Comparison of ENCODE assay signal across 8 cellular contexts in genomic region chr15:99485992-99486370, GRCh38.
DNase-seq lines count a peak whose midpoint lies in the region; TF ChIP-seq lines count a peak whose summit lies in the region.

No MANE protein-coding gene starts in this region.

- H4K91ac ChIP-seq in mesenchymal stem cell (ENCODE audit: low read length): peak overlapping the region; percentile 84

- H2BK120ac ChIP-seq in mesenchymal stem cell (ENCODE audit: low read depth, low read length): peak overlapping the region; percentile 71

- peak overlapping the region; percentile 40 to 90 for H3K18ac ChIP-seq in mesenchymal stem cell (ENCODE audit: low read depth in 1 of 2, low read length in 2 of 2)

- no peak overlapping the region for H2AK5ac ChIP-seq in mesenchymal stem cell (ENCODE audit: low read length, severe bottlenecking)

- no peak overlapping the region for H3K23ac ChIP-seq in mesenchymal stem cell (ENCODE audit: low read length in 2 of 2)

- peaks cover 0 to 4% of the 10 kb centered on the region in 2 experiments for H3K27me3 ChIP-seq in mesenchymal stem cell (ENCODE audit: control insufficient read depth in 1 of 2, insufficient read depth in 1 of 2, low read length in 2 of 2)
- H3K27me3 ChIP-seq in uterus: no peaks in the 10 kb centered on the region

- peaks cover 33% of the 10 kb centered on the region for H3K27me3 Mint-ChIP-seq in activated naive CD4-positive, alpha-beta T cell treated with anti-CD3 and anti-CD28 coated beads, Interleukin-2, amount 10 ng/mL, durations not matched to agents 7 days and 5 days

- no peaks in the 10 kb centered on the region for H3K9me3 Mint-ChIP-seq in activated naive CD4-positive, alpha-beta T cell treated with anti-CD3 and anti-CD28 coated beads, Interleukin-2, amount 10 ng/mL, durations not matched to agents 7 days and 5 days

- no peak overlapping the region for H2BK5ac ChIP-seq in mesenchymal stem cell (ENCODE audit: low read depth, low read length, poor library complexity, severe bottlenecking)

- peak overlapping the region; percentile 54 for H3K9ac ChIP-seq in mesenchymal stem cell (ENCODE audit: low read length)

- peak overlapping the region; percentile 70 to 81 for H2BK12ac ChIP-seq in mesenchymal stem cell (ENCODE audit: low read length in 2 of 2)

- H3K27ac ChIP-seq in mesenchymal stem cell (ENCODE audit: low read length, poor library complexity, severe bottlenecking): no peak overlapping the region
- H3K27ac ChIP-seq in uterus: peak overlapping the region; percentile 55 to 66

- 42% methylated on average over 9 of the region's 9 CpGs for WGBS in mesenchymal stem cell

- H3K27ac Mint-ChIP-seq in activated naive CD4-positive, alpha-beta T cell treated with anti-CD3 and anti-CD28 coated beads, Interleukin-2, amount 10 ng/mL, durations not matched to agents 7 days and 5 days: peak overlapping the region; percentile 50

- no peaks in the 10 kb centered on the region for H3K79me1 ChIP-seq in mesenchymal stem cell (replicated peaks; ENCODE audit: low read length, poor library complexity, severe bottlenecking)

- H2AFZ ChIP-seq in mesenchymal stem cell (ENCODE audit: low read depth, low read length): no peak overlapping the region

- intact Hi-C loops in uterus (cut with DNase I; ENCODE audit: low total_unique reads): no loop called here

- H2BK15ac ChIP-seq in mesenchymal stem cell (ENCODE audit: low read depth, poor library complexity, severe bottlenecking): peak overlapping the region; percentile 76

- DNase-seq in activated naive CD4-positive, alpha-beta T cell treated with anti-CD3 and anti-CD28 coated beads, Interleukin-2, amount 10 ng/mL, durations not matched to agents 7 days and 5 days: no peak
- no peak for DNase-seq in activated naive CD4-positive, alpha-beta T cell (lab: John Stamatoyannopoulos, UW)
- DNase-seq in cardiac fibroblast (ENCODE audit: low read depth in 2 of 2) (no peak), mesenchymal stem cell (no peak), uterus (no peak), NK-92 (lab: John Stamatoyannopoulos, UW; ENCODE audit: unreplicated experiment) (no peak), DMS 273 treated with DMSO at 0.1 percent for 48 hours (lab: John Stamatoyannopoulos, UW) (no peak), D341Med (ENCODE audit: low spot score) (no peak)

- H3K4me2 ChIP-seq in mesenchymal stem cell (ENCODE audit: low read length, poor library complexity, severe bottlenecking): peak overlapping the region; percentile 74

- no peaks in the 10 kb centered on the region for H3K36me3 Mint-ChIP-seq in activated naive CD4-positive, alpha-beta T cell treated with anti-CD3 and anti-CD28 coated beads, Interleukin-2, amount 10 ng/mL, durations not matched to agents 7 days and 5 days

- TF ChIP-seq CTCF in cardiac fibroblast (IDR thresholded peaks at IDR 0.05; ENCODE audit: low read depth, low read length): no peak
- no peak for TF ChIP-seq CTCF in uterus (IDR thresholded peaks at IDR 0.05)

- H4K8ac ChIP-seq in mesenchymal stem cell (ENCODE audit: low read length): peak overlapping the region; percentile 67

- H3K36me3 ChIP-seq in mesenchymal stem cell (ENCODE audit: control insufficient read depth in 1 of 2, insufficient read depth in 2 of 2, low read depth in 1 of 2, low read length in 2 of 2) (no peaks in the 10 kb centered on the region), uterus (no peaks in the 10 kb centered on the region)

- H3K4me3 ChIP-seq in cardiac fibroblast (replicated peaks in 1 of 2; ENCODE audit: low read depth in 2 of 2, low read length in 2 of 2): peak overlapping the region; percentile 11 to 43
- peak overlapping the region; percentile 34 to 68 for H3K4me3 ChIP-seq in mesenchymal stem cell (ENCODE audit: insufficient read depth in 1 of 2, low read depth in 1 of 2, low read length in 2 of 2)
- H3K4me3 ChIP-seq in uterus: peak overlapping the region; percentile 30 to 38

- peak overlapping the region; percentile 14 to 90 for H3K4ac ChIP-seq in mesenchymal stem cell (ENCODE audit: low read depth in 1 of 2, low read length in 2 of 2)

- H3K9me3 ChIP-seq in mesenchymal stem cell (ENCODE audit: control insufficient read depth, low read length) (no peaks in the 10 kb centered on the region), uterus (no peaks in the 10 kb centered on the region)

- H3K4me3 Mint-ChIP-seq in activated naive CD4-positive, alpha-beta T cell treated with anti-CD3 and anti-CD28 coated beads, Interleukin-2, amount 10 ng/mL, durations not matched to agents 7 days and 5 days: peak overlapping the region; percentile 11

- H3K4me1 ChIP-seq in mesenchymal stem cell (ENCODE audit: control insufficient read depth, insufficient read depth, low read depth, low read length): peaks cover 13% of the 10 kb centered on the region
- H3K4me1 ChIP-seq in uterus: no peaks in the 10 kb centered on the region

- peaks cover 31% of the 10 kb centered on the region for H3K4me1 Mint-ChIP-seq in activated naive CD4-positive, alpha-beta T cell treated with anti-CD3 and anti-CD28 coated beads, Interleukin-2, amount 10 ng/mL, durations not matched to agents 7 days and 5 days

- CTCF ChIA-PET in activated naive CD4-positive, alpha-beta T cell treated with anti-CD3 and anti-CD28 coated beads, Interleukin-2, amount 10 ng/mL, durations not matched to agents 7 days and 5 days (lab: Charles Lee): no interaction called here

- H3K14ac ChIP-seq in mesenchymal stem cell (ENCODE audit: low read length in 2 of 2): no peak overlapping the region

- no peak for TF ChIP-seq POLR2A in uterus (IDR thresholded peaks at IDR 0.05)
